1 cellular context compared by ENCODE assay signal in genomic region chr7:151836191-151836926, GRCh38.
TF ChIP-seq lines count a peak whose summit lies in the region.

No MANE protein-coding gene starts in this region.

TF ChIP-seq in HepG2, 621 proteins besides CTCF, POLR2A, EP300 and RAD21:
- TF ChIP-seq CEBPB (IDR thresholded peaks at IDR 0.05; ENCODE audit: borderline replicate concordance, low read depth, low read length): no peak
- no peak for TF ChIP-seq FOXJ3 (CRISPR knock-in tag; IDR thresholded peaks at IDR 0.05; ENCODE audit: borderline replicate concordance)
- TF ChIP-seq ATF5 (CRISPR knock-in tag; IDR thresholded peaks at IDR 0.05; ENCODE audit: low read depth): no peak
- no peak for TF ChIP-seq SKI (IDR thresholded peaks at IDR 0.05; ENCODE audit: partially characterized antibody)
- TF ChIP-seq ZNF367 (CRISPR knock-in tag; IDR thresholded peaks at IDR 0.05; ENCODE audit: borderline replicate concordance): no peak
- no peak for TF ChIP-seq ZBTB42 (CRISPR knock-in tag; IDR thresholded peaks at IDR 0.05)
- no peak for TF ChIP-seq ZNF326 (CRISPR knock-in tag; IDR thresholded peaks at IDR 0.05; ENCODE audit: borderline replicate concordance)
- no peak for TF ChIP-seq UBTF (CRISPR knock-in tag; IDR thresholded peaks at IDR 0.05)
- TF ChIP-seq ZNF572 (CRISPR knock-in tag; IDR thresholded peaks at IDR 0.05): no peak
- TF ChIP-seq ATM (IDR thresholded peaks at IDR 0.05; ENCODE audit: borderline replicate concordance): no peak
- no peak for TF ChIP-seq FOXA3 (CRISPR knock-in tag; IDR thresholded peaks at IDR 0.05)
- no peak for TF ChIP-seq NCOA5 (CRISPR knock-in tag; IDR thresholded peaks at IDR 0.05)
- no peak for TF ChIP-seq ATF3 (CRISPR knock-in tag; IDR thresholded peaks at IDR 0.05)
- TF ChIP-seq HMGA1 (CRISPR knock-in tag; conservative IDR thresholded peaks at IDR 0.05): no peak
